In the genomic region with DNA sequence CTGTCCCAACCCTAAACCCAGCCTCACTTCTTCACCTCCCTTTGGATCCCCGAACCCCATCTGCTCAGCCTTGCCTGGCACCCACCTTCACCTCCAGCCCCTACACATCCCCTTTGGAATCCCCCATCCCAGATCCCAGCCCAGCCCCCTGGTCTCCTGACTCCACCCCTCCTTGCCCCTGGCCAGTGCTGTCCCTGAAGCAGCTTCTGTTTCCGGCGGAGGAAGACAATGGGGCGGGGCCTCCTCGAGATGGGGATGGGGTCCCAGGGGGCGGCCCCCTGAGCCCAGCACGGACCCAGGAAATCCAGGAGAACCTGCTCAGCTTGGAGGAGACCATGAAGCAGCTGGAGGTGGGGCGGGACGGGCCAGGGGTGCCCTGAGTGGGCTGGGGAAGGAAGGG, we compare ENCODE assay signal across 23 cellular contexts. TPM values are rescaled to one million over a fixed set of nuclear protein-coding genes. Genes with fewer than 3 reads are reported as not detected.
DNase-seq lines count a peak whose midpoint lies in the region; ATAC-seq and TF ChIP-seq lines count a peak whose summit lies in the region.
"Had no signal": no experiment of that assay in that cellular context is flagged by ENCODE, and none has a peak within 500 bp of the region (broad histone marks: within the 10 kb centered on the region; RNA-seq: fewer than 3 reads in every experiment).

No MANE protein-coding gene starts in this region.

- no peaks in the 10 kb centered on the region for H3K27me3 Mint-ChIP-seq in stimulated activated naive CD8-positive, alpha-beta T cell treated with anti-CD3 and anti-CD28 coated beads, Interleukin-15, amount 100 ng/mL, for 72 hours
- peaks cover 2 to 12% (median 9%) of the 10 kb centered on the region in 3 donors for H3K27me3 Mint-ChIP-seq in immature natural killer cell (ENCODE audit: low read depth in 3 of 3)

- H3K4me1 Mint-ChIP-seq in stimulated activated naive CD8-positive, alpha-beta T cell treated with anti-CD3 and anti-CD28 coated beads, Interleukin-15, amount 100 ng/mL, for 72 hours = peaks cover 84% of the 10 kb centered on the region
- peaks cover 36% of the 10 kb centered on the region in 2 donors for H3K4me1 Mint-ChIP-seq in immature natural killer cell

- peaks cover 16 to 42% (median 23%) of the 10 kb centered on the region in 3 donors for H3K36me3 Mint-ChIP-seq in immature natural killer cell

- H3K27ac ChIP-seq in VCaP = peak overlapping the region; percentile 87
- H3K27ac ChIP-seq: body of pancreas, left lung, right atrium auricular region, SJSA1 had no signal

- no peak for ATAC-seq in stimulated activated naive CD8-positive, alpha-beta T cell treated with anti-CD3 and anti-CD28 coated beads, Interleukin-15, amount 100 ng/mL, for 72 hours
- ATAC-seq in stimulated activated naive CD8-positive, alpha-beta T cell treated with anti-CD3 and anti-CD28 coated beads, Interleukin-15, Interleukin-2, amounts not matched to agents 100 U/mL and 50 U/mL, for 24 hours = no peak
- ATAC-seq in GM18909 (IDR thresholded peaks at IDR 0.05; ENCODE audit: poor library complexity, unreplicated experiment) = no peak
- ATAC-seq: body of pancreas, left lung had no signal

- no peaks in the 10 kb centered on the region for H3K9me3 Mint-ChIP-seq in stimulated activated naive CD8-positive, alpha-beta T cell treated with anti-CD3 and anti-CD28 coated beads, Interleukin-15, amount 100 ng/mL, for 72 hours
- H3K9me3 Mint-ChIP-seq in immature natural killer cell = no peaks in the 10 kb centered on the region

- no peak for TF ChIP-seq CTCF in VCaP (conservative IDR thresholded peaks at IDR 0.05)

- no peak for DNase-seq in stimulated activated naive CD8-positive, alpha-beta T cell treated with anti-CD3 and anti-CD28 coated beads, Interleukin-15, amount 100 ng/mL, for 72 hours
- no peak for DNase-seq in stimulated activated naive CD8-positive, alpha-beta T cell treated with anti-CD3 and anti-CD28 coated beads, Interleukin-15, Interleukin-2, amounts not matched to agents 100 U/mL and 50 U/mL, for 24 hours
- DNase-seq in immature natural killer cell = no peak
- DNase-seq in glomerular visceral epithelial cell (ENCODE audit: extremely low spot score) = no peak
- no peak for DNase-seq in NCI-H146 treated with DMSO at 0.1 percent for 48 hours (lab: John Stamatoyannopoulos, UW; ENCODE audit: unreplicated experiment)
- DNase-seq in NCI-H82 (lab: John Stamatoyannopoulos, UW) = no peak
- DNase-seq: activated effector memory CD4-positive, alpha-beta T cell treated with anti-CD3 and anti-CD28 coated beads, Interleukin-2, amount 50 U/mL, for 16 hours; body of pancreas; cerebellar nuclear complex; KG1; MG63; NCI-H2081; NCI-H226; stimulated activated CD4-positive, alpha-beta T cell treated with anti-CD3 and anti-CD28 coated beads, Interleukin-1b, Interleukin-23, amount 100 ng/mL, for 48 hours; T-helper 2 cell; transverse colon had no signal

- peak overlapping the region; percentile 75 to 90 for H3K27ac Mint-ChIP-seq in stimulated activated naive CD8-positive, alpha-beta T cell treated with anti-CD3 and anti-CD28 coated beads, Interleukin-15, amount 100 ng/mL, for 72 hours
- H3K27ac Mint-ChIP-seq in immature natural killer cell = peak overlapping the region in 4 of 6 donors; percentile 6 to 53 (median 29)

- no peak overlapping the region for H3K4me3 Mint-ChIP-seq in stimulated activated naive CD8-positive, alpha-beta T cell treated with anti-CD3 and anti-CD28 coated beads, Interleukin-15, amount 100 ng/mL, for 72 hours
- H3K4me3 Mint-ChIP-seq in immature natural killer cell = no peak overlapping the region

RNA-seq across cellular contexts. Expression of gene ERFL, which starts 22.0 kb away (rescaled TPM):
- polyA plus RNA-seq in immature natural killer cell = under 1 TPM in 1 of 3 donors, not detected in 2; 0.11 TPM
- polyA plus RNA-seq: endothelial cell of umbilical vein had no signal

RNA-seq across cellular contexts. Expression of gene ARHGEF1, which starts 23.3 kb away (rescaled TPM):
- polyA plus RNA-seq in immature natural killer cell = 100 to 1,000 TPM; 129 to 394 (median 156) TPM

RNA-seq across cellular contexts. Expression of gene CD79A, which starts 29.2 kb away (rescaled TPM):
- 1 to 10 TPM; 4.1 to 8.3 (median 5.1) TPM for polyA plus RNA-seq in immature natural killer cell
- polyA plus RNA-seq: neural cell had no signal

RNA-seq across cellular contexts. Expression of gene RPS19, which starts 46.2 kb away (rescaled TPM):
- 1,000 to 10,000 TPM; 2,260 to 5,043 (median 3,564) TPM for polyA plus RNA-seq in immature natural killer cell

RNA-seq across cellular contexts. Expression of gene RABAC1, which starts 52.9 kb away (rescaled TPM):
- 100 to 1,000 TPM; 263 to 375 (median 373) TPM for polyA plus RNA-seq in immature natural killer cell
